Comparison of ENCODE assay signal across 22 cellular contexts in genomic region chr5:57431816-57432215, GRCh38. TPM values are rescaled to one million over a fixed set of nuclear protein-coding genes. Genes with fewer than 3 reads are reported as not detected.
DNase-seq lines count a peak whose midpoint lies in the region; ATAC-seq and TF ChIP-seq lines count a peak whose summit lies in the region.
"Had no signal": no experiment of that assay in that cellular context is flagged by ENCODE, and none has a peak within 500 bp of the region (broad histone marks: within the 10 kb centered on the region; RNA-seq: fewer than 3 reads in every experiment).

No MANE protein-coding gene starts in this region.

- no peak overlapping the region for H3K18ac ChIP-seq in neuronal stem cell (ENCODE audit: low read length)

- ATAC-seq in left lung, result peak; percentile 58
- ATAC-seq in HG03097 (IDR thresholded peaks at IDR 0.05; ENCODE audit: low FRiP score, unreplicated experiment), result no peak
- ATAC-seq: A549, GM12878, HepG2 had no signal

- H2BK120ac ChIP-seq in neuronal stem cell (ENCODE audit: low read depth, low read length), result no peak overlapping the region

- POLR2A ChIA-PET in MCF 10A (lab: Yijun Ruan, JAX), result no interaction called here

- peaks cover 9% of the 10 kb centered on the region for H3K27me3 ChIP-seq in mammary epithelial cell (ENCODE audit: insufficient read depth, low read length)
- H3K27me3 ChIP-seq in left lung, result no peaks in the 10 kb centered on the region
- no peaks in the 10 kb centered on the region for H3K27me3 ChIP-seq in neuronal stem cell (ENCODE audit: control insufficient read depth in 3 of 3, insufficient read depth in 3 of 3, low read depth in 1 of 3, low read length in 3 of 3)
- H3K27me3 ChIP-seq: BLaER1 had no signal

- no peak overlapping the region for H3K14ac ChIP-seq in neuronal stem cell (ENCODE audit: low read length)

- no peak overlapping the region for H3K4me3 Mint-ChIP-seq in MCF 10A (ENCODE audit: unreplicated experiment)
- H3K4me3 Mint-ChIP-seq: CD14-positive monocyte; CD4-positive, alpha-beta memory T cell; H9 had no signal

- H3K79me1 ChIP-seq in neuronal stem cell (ENCODE audit: low read depth, low read length), result no peaks in the 10 kb centered on the region

- BruUV-seq in MCF 10A (replicated peaks; lab: Mats Ljungman, UMichigan), result no TSS peak
- no TSS peak for BruUV-seq in mammary epithelial cell (replicated peaks; lab: Mats Ljungman, UMichigan)

- no peak overlapping the region for H3K4ac ChIP-seq in neuronal stem cell (ENCODE audit: low read length)

- H3K4me1 ChIP-seq in mammary epithelial cell (ENCODE audit: insufficient read depth, low read length) (peaks cover 17% of the 10 kb centered on the region), left lung (no peaks in the 10 kb centered on the region), neuronal stem cell (ENCODE audit: control insufficient read depth in 2 of 2, insufficient read depth in 1 of 2, low read depth in 1 of 2, low read length in 2 of 2) (peaks cover 0 to 4% of the 10 kb centered on the region in 2 donors)

- no peak overlapping the region for H2AK5ac ChIP-seq in neuronal stem cell (ENCODE audit: low read depth, low read length)

- no peak overlapping the region for H2BK15ac ChIP-seq in neuronal stem cell (ENCODE audit: low read length)

- H4K20me1 ChIP-seq in mammary epithelial cell (ENCODE audit: insufficient read depth, low read length), result no peaks in the 10 kb centered on the region
- H4K20me1 ChIP-seq: BLaER1 had no signal

- in situ Hi-C loops in mammary epithelial cell (cut with MboI; ENCODE audit: low sequenced_read_pairs in 2 of 2), result no loop called here

- dilution Hi-C loops in mammary epithelial cell (cut with HindIII; ENCODE audit: low sequenced_read_pairs), result no loop called here

- no peak for TF ChIP-seq CTCF in MCF 10A (IDR thresholded peaks at IDR 0.05; ENCODE audit: unreplicated experiment)
- no peak for TF ChIP-seq CTCF in mammary epithelial cell (conservative IDR thresholded peaks at IDR 0.05 in 1 of 2, IDR thresholded peaks at IDR 0.05 in 1 of 2; ENCODE audit: extremely low read depth in 1 of 2, insufficient read depth in 1 of 2, low read depth in 1 of 2, low read length in 2 of 2)
- no peak for TF ChIP-seq CTCF in left lung (IDR thresholded peaks at IDR 0.05)

- H3K36me3 ChIP-seq in mammary epithelial cell (ENCODE audit: insufficient read depth, low read length), result no peaks in the 10 kb centered on the region
- no peaks in the 10 kb centered on the region for H3K36me3 ChIP-seq in left lung
- H3K36me3 ChIP-seq in neuronal stem cell (replicated peaks in 1 of 2; ENCODE audit: control insufficient read depth in 2 of 2, insufficient read depth in 2 of 2, low read length in 2 of 2), result no peaks in the 10 kb centered on the region
- H3K36me3 ChIP-seq: BLaER1 had no signal

- no peaks in the 10 kb centered on the region for H3K9me3 Mint-ChIP-seq in MCF 10A (ENCODE audit: unreplicated experiment)
- H3K9me3 Mint-ChIP-seq: CD4-positive, alpha-beta memory T cell; H9 had no signal

- no peak overlapping the region for H3K23ac ChIP-seq in neuronal stem cell (ENCODE audit: low read depth, low read length, poor library complexity)

- H2AFZ ChIP-seq in mammary epithelial cell (ENCODE audit: low read depth, low read length), result no peak overlapping the region
- H2AFZ ChIP-seq in neuronal stem cell (ENCODE audit: low read length), result no peak overlapping the region

- H3K4me2 ChIP-seq in mammary epithelial cell (ENCODE audit: insufficient read depth, low read depth, low read length) (no peak overlapping the region), neuronal stem cell (ENCODE audit: insufficient read depth, low read length, poor library complexity, severe bottlenecking) (no peak overlapping the region)
- H3K4me2 ChIP-seq: A549, BLaER1 had no signal

- H4K91ac ChIP-seq in neuronal stem cell (ENCODE audit: low read depth, low read length, poor library complexity), result no peak overlapping the region

- peak overlapping the region; percentile 12 for H3K27ac Mint-ChIP-seq in MCF 10A (ENCODE audit: low read depth, unreplicated experiment)
- H3K27ac Mint-ChIP-seq: CD14-positive monocyte; CD4-positive, alpha-beta memory T cell; H9 had no signal

- H3K79me2 ChIP-seq in mammary epithelial cell (ENCODE audit: insufficient read depth, low read length), result no peaks in the 10 kb centered on the region

- intact Hi-C loops in MCF 10A (cut with micrococcal nuclease) (loop anchor here (2.0 kb wide), 3 partner anchors 49 to 1031 kb away; no protein-coding TSS in a partner anchor), mammary epithelial cell (cut with micrococcal nuclease) (loop anchor here (5.0 kb wide), 1 partner anchor 95 kb away; no protein-coding TSS in a partner anchor), left lung (cut with DNase I) (no loop called here)

- H2BK5ac ChIP-seq in neuronal stem cell (ENCODE audit: low read length), result no peak overlapping the region

- DNase-seq in MCF 10A (ENCODE audit: unreplicated experiment) (no peak), mammary epithelial cell (no peak), left lung (no peak), neuronal stem cell (ENCODE audit: low spot score) (no peak), cerebellar nuclear complex (lab: John Stamatoyannopoulos, UW) (no peak), DMS153 treated with DMSO at 0.1 percent for 48 hours (lab: John Stamatoyannopoulos, UW; ENCODE audit: unreplicated experiment) (no peak)
- DNase-seq: AML-193; Calu3; CD4-positive, alpha-beta memory T cell; DMS53; DND-41; EL; H9 had no signal

- no peaks in the 10 kb centered on the region for H3K27me3 Mint-ChIP-seq in MCF 10A (ENCODE audit: insufficient read depth, unreplicated experiment)

- no peaks in the 10 kb centered on the region for H3K9me3 ChIP-seq in mammary epithelial cell (replicated peaks; ENCODE audit: insufficient read depth, low read length)
- no peaks in the 10 kb centered on the region for H3K9me3 ChIP-seq in left lung
- H3K9me3 ChIP-seq in neuronal stem cell (replicated peaks in 1 of 2; ENCODE audit: control insufficient read depth in 2 of 2, insufficient read depth in 1 of 2, low read depth in 1 of 2, low read length in 2 of 2), result peaks cover 0 to 2% of the 10 kb centered on the region in 2 donors
- H3K9me3 ChIP-seq: A549 had no signal

- H3K9ac ChIP-seq in mammary epithelial cell (ENCODE audit: insufficient read depth, low read length) (no peak overlapping the region), neuronal stem cell (ENCODE audit: low read depth, low read length, poor library complexity) (no peak overlapping the region)
- H3K9ac ChIP-seq: BLaER1 had no signal

- no peak overlapping the region for H4K8ac ChIP-seq in neuronal stem cell (ENCODE audit: low read depth, low read length)

- H3K4me1 Mint-ChIP-seq in MCF 10A (ENCODE audit: insufficient read depth, unreplicated experiment), result peaks cover 20% of the 10 kb centered on the region
- H3K4me1 Mint-ChIP-seq: CD14-positive monocyte; CD4-positive, alpha-beta memory T cell had no signal

- CTCF ChIA-PET in MCF 10A (lab: Yijun Ruan, JAX) (no interaction called here), mammary epithelial cell (lab: Charles Lee; ENCODE audit: low non-redundant PET) (no interaction called here)

- 80% methylated on average over 4 of the region's 5 CpGs for WGBS in mammary epithelial cell (ENCODE audit: low coverage, missing lambda C conversion rate)
- WGBS in neuronal stem cell (ENCODE audit: extremely low coverage in 2 of 2, insufficient read length in 2 of 2, insufficient replicate concordance in 1 of 2), 2 donors, result no CpG with 5 or more reads among the region's 5 CpGs

- H3K4me3 ChIP-seq in mammary epithelial cell (replicated peaks in 1 of 3; ENCODE audit: insufficient read depth in 1 of 3, low read depth in 2 of 3, low read length in 3 of 3) (no peak overlapping the region), left lung (no peak overlapping the region), neuronal stem cell (ENCODE audit: low read length in 2 of 2) (no peak overlapping the region)
- H3K4me3 ChIP-seq: A549, BLaER1, GM12878 had no signal

- no peak overlapping the region for H2BK12ac ChIP-seq in neuronal stem cell (ENCODE audit: low read length)

- H3K27ac ChIP-seq in mammary epithelial cell (ENCODE audit: insufficient read depth, low read depth, low read length) (no peak overlapping the region), left lung (no peak overlapping the region), neuronal stem cell (replicated peaks; ENCODE audit: low read length) (peak overlapping the region; percentile 34)
- H3K27ac ChIP-seq: 22Rv1, A549, BLaER1 had no signal

- H3K36me3 Mint-ChIP-seq in MCF 10A (ENCODE audit: insufficient read depth, unreplicated experiment), result no peaks in the 10 kb centered on the region
- H3K36me3 Mint-ChIP-seq: CD14-positive monocyte; CD4-positive, alpha-beta memory T cell had no signal

RNA-seq across cellular contexts. Expression of gene ACTBL2, which starts 50.8 kb away (rescaled TPM):
- total RNA-seq in MCF 10A (2022) (0.10 TPM in 1 of 2 replicates, not detected in the other), mammary epithelial cell (under 1 TPM; 0.16 to 0.50 TPM), left lung (under 1 TPM; 0.16 to 0.29 TPM)
- 0.10 TPM for polyA plus RNA-seq in mammary epithelial cell
- not detected for polyA minus RNA-seq in mammary epithelial cell
- not detected for polyA plus RNA-seq in neuronal stem cell (2013, experiment 1 of 2)
- polyA plus RNA-seq in neuronal stem cell (2013, experiment 2 of 2), result not detected
- total RNA-seq: CD4-positive, alpha-beta memory T cell; G401; H1; H9; HepG2 had no signal
- polyA plus RNA-seq: CD14-positive monocyte; CD4-positive, alpha-beta memory T cell; H1; HepG2 had no signal

Comparison
In these comparisons a context has a peak if more than half of its experiments do, and no peak if none do; other contexts are left out.
1. intact Hi-C loops: an anchor here in MCF 10A (2.0 kb wide) and mammary epithelial cell (5.0 kb wide); none called in left lung.